Comparison of ENCODE assay signal across 9 cellular contexts in the genomic region with DNA sequence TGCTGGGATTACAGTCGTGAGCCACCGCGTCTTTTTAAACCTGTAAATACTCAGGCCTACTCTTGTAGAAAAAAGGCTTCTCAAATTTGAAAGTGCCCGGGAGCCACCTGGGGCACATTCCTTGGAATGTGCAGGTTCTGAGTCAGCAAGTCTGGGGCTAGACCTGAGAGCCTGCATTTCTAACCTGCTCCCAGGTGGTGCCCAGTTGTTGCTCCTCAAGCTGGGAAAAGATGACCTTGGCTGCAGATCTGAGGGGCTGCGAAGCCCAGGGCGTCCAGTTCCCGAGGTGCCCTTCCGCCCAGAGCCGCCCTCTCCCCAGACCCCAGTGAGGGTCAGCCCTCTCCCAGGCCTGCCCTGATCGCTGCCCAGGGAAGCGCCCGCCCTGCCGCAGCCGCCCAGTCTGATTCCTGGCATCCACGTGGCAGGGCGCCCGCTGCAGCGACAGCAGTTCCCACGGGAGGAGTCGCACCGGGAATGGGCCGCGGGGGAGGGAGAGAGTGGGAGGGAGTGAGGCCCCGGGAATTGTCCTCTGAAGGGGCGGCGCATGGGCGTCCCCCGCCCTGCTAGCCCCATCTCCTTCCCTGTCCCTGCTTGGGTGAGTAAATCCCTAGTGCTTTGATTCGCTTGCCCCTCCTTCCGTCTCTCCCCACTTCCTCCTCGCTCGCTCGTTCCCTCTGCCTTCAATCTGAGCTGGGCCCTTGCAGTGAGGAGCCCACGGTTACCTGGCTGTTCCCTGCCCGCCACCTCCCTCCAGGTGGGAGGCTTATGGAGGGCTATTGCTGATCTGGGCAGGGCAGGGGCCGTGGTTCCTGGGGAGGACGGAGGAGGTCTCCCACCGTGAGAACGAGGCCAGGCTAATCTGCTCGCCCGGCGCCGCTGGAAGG. TPM values are rescaled to one million over a fixed set of nuclear protein-coding genes. Genes with fewer than 3 reads are reported as not detected.
DNase-seq lines count a peak whose midpoint lies in the region; ATAC-seq and TF ChIP-seq lines count a peak whose summit lies in the region.
"Had no signal": no experiment of that assay in that cellular context is flagged by ENCODE, and none has a peak within 500 bp of the region (broad histone marks: within the 10 kb centered on the region; RNA-seq: fewer than 3 reads in every experiment).

No MANE protein-coding gene starts in this region.

- no peak for TF ChIP-seq CTCF in epithelial cell of esophagus (IDR thresholded peaks at IDR 0.05; ENCODE audit: insufficient read depth, low read depth, low read length, missing control alignments)

- CTCF ChIA-PET in activated CD8-positive, alpha-beta memory T cell treated with anti-CD3 and anti-CD28 coated beads, Interleukin-2, amount 10 ng/mL, durations not matched to agents 7 days and 5 days (lab: Charles Lee), result interaction anchor here (1.7 kb wide), 1 partner anchor 13 kb away, joined by 8 read pairs; no protein-coding TSS in a partner anchor

- peak; percentile 75 for DNase-seq in NCI-H226
- peak; percentile 94 for DNase-seq in epithelial cell of esophagus (ENCODE audit: low read depth)
- no peak for DNase-seq in SKM-1 (lab: John Stamatoyannopoulos, UW; ENCODE audit: unreplicated experiment)
- DNase-seq in stimulated activated CD4-positive, alpha-beta T cell treated with anti-CD3 and anti-CD28 coated beads, Interleukin-2, amount 100 ng/mL, for 48 hours, result no peak
- DNase-seq in activated CD8-positive, alpha-beta memory T cell treated with anti-CD3 and anti-CD28 coated beads, Interleukin-2, amount 10 ng/mL, durations not matched to agents 7 days and 5 days, result no peak
- DNase-seq in activated effector memory CD4-positive, alpha-beta T cell treated with anti-CD3 and anti-CD28 coated beads, Interleukin-2, amount 50 U/mL, for 16 hours, result no peak

- H3K9ac ChIP-seq in BLaER1, result peak overlapping the region; percentile 73

- no peaks in the 10 kb centered on the region for H3K36me3 Mint-ChIP-seq in activated CD8-positive, alpha-beta memory T cell treated with anti-CD3 and anti-CD28 coated beads, Interleukin-2, amount 10 ng/mL, durations not matched to agents 7 days and 5 days

- H3K36me3 ChIP-seq in BLaER1 (no peaks in the 10 kb centered on the region), mesodermal cell (ENCODE audit: control insufficient read depth, insufficient read depth, low read length) (no peaks in the 10 kb centered on the region)
- H3K36me3 ChIP-seq: cardiac muscle cell had no signal

- peaks cover 8% of the 10 kb centered on the region for H3K27me3 Mint-ChIP-seq in activated CD8-positive, alpha-beta memory T cell treated with anti-CD3 and anti-CD28 coated beads, Interleukin-2, amount 10 ng/mL, durations not matched to agents 7 days and 5 days

- H4K20me1 ChIP-seq in BLaER1, result no peaks in the 10 kb centered on the region

- H3K27ac Mint-ChIP-seq in activated CD8-positive, alpha-beta memory T cell treated with anti-CD3 and anti-CD28 coated beads, Interleukin-2, amount 10 ng/mL, durations not matched to agents 7 days and 5 days, result no peak overlapping the region

- ATAC-seq in activated CD8-positive, alpha-beta memory T cell treated with anti-CD3 and anti-CD28 coated beads, Interleukin-2, amount 10 ng/mL, durations not matched to agents 7 days and 5 days, result no peak

- H3K27ac ChIP-seq in BLaER1 (peak overlapping the region; percentile 80), mesodermal cell (ENCODE audit: low read depth, low read length, severe bottlenecking) (peak overlapping the region; percentile 29)
- H3K27ac ChIP-seq: cardiac muscle cell had no signal

- H3K9me3 ChIP-seq in BLaER1 (no peaks in the 10 kb centered on the region), mesodermal cell (ENCODE audit: control insufficient read depth, low read length) (no peaks in the 10 kb centered on the region)

- H3K4me2 ChIP-seq in BLaER1, result peak overlapping the region; percentile 91

- H3K27me3 ChIP-seq in BLaER1, result no peaks in the 10 kb centered on the region
- H3K27me3 ChIP-seq: cardiac muscle cell had no signal

- no peak overlapping the region for H3K4me3 Mint-ChIP-seq in activated CD8-positive, alpha-beta memory T cell treated with anti-CD3 and anti-CD28 coated beads, Interleukin-2, amount 10 ng/mL, durations not matched to agents 7 days and 5 days

- H3K4me3 ChIP-seq in BLaER1 (peak overlapping the region; percentile 63), epithelial cell of esophagus (ENCODE audit: low read length) (peak overlapping the region; percentile 21), mesodermal cell (ENCODE audit: extremely low read depth, insufficient read depth, low read length, poor library complexity, severe bottlenecking) (no peak overlapping the region)
- H3K4me3 ChIP-seq: cardiac muscle cell had no signal

- H3K4me1 ChIP-seq in BLaER1 (peaks cover 27% of the 10 kb centered on the region), mesodermal cell (ENCODE audit: control insufficient read depth, insufficient read depth, low read length, poor library complexity, severe bottlenecking) (peaks cover 21% of the 10 kb centered on the region)

- H3K9me3 Mint-ChIP-seq in activated CD8-positive, alpha-beta memory T cell treated with anti-CD3 and anti-CD28 coated beads, Interleukin-2, amount 10 ng/mL, durations not matched to agents 7 days and 5 days (ENCODE audit: low read depth), result no peaks in the 10 kb centered on the region

- H3K4me1 Mint-ChIP-seq in activated CD8-positive, alpha-beta memory T cell treated with anti-CD3 and anti-CD28 coated beads, Interleukin-2, amount 10 ng/mL, durations not matched to agents 7 days and 5 days, result no peaks in the 10 kb centered on the region

- WGBS in mesodermal cell (ENCODE audit: insufficient coverage in 2 of 2), 2 experiments, result 59 to 63% methylated on average over 29 to 30 of the region's 43 CpGs

RNA-seq across cellular contexts. Expression of a gene that starts 18.8 kb away (rescaled TPM):
- polyA plus RNA-seq in mesodermal cell (2013, experiment 1 of 2), result 8.0 TPM
- 7.1 TPM for polyA plus RNA-seq in mesodermal cell (2013, experiment 2 of 2)
- not detected for total RNA-seq in activated CD8-positive, alpha-beta memory T cell treated with anti-CD3 and anti-CD28 coated beads, Interleukin-2, amount 10 ng/mL, durations not matched to agents 7 days and 5 days

RNA-seq across cellular contexts. Expression of a gene that starts 38.0 kb away (rescaled TPM):
- polyA plus RNA-seq in mesodermal cell (2013, experiment 1 of 2), result 11.3 TPM
- 9.1 TPM for polyA plus RNA-seq in mesodermal cell (2013, experiment 2 of 2)
- under 1 TPM; 0.15 to 0.19 TPM for total RNA-seq in activated CD8-positive, alpha-beta memory T cell treated with anti-CD3 and anti-CD28 coated beads, Interleukin-2, amount 10 ng/mL, durations not matched to agents 7 days and 5 days

Comparison
In these comparisons a context has a peak if more than half of its experiments do, and no peak if none do; other contexts are left out.
1. DNase-seq: peak in NCI-H226 (single experiment) and epithelial cell of esophagus (single experiment); none in SKM-1 (single experiment), stimulated activated CD4-positive, alpha-beta T cell treated with anti-CD3 and anti-CD28 coated beads, Interleukin-2, amount 100 ng/mL, for 48 hours (0 of 2), activated CD8-positive, alpha-beta memory T cell treated with anti-CD3 and anti-CD28 coated beads, Interleukin-2, amount 10 ng/mL, durations not matched to agents 7 days and 5 days (single experiment) and activated effector memory CD4-positive, alpha-beta T cell treated with anti-CD3 and anti-CD28 coated beads, Interleukin-2, amount 50 U/mL, for 16 hours (single experiment).